Comparison of ENCODE assay signal across 27 cellular contexts in the genomic region with DNA sequence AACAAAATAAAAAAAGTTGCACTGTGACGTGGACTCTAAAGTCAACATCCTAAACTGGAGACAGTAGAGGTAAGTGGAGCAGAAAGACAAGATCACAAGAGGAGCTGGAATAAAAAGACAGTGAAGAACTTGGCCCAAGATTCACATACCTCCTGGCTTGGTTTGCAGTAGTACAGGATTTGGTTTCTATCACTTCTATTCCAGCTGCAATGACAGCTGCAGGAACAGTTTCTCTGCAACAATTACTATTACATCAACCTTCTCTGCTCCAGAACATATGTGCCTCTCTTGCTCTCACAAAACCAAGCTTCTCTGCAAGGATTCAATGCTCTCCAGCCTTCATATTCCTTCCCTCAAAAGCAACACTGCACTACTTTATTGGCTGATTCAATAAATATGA. TPM values are rescaled to one million over a fixed set of nuclear protein-coding genes. Genes with fewer than 3 reads are reported as not detected.
DNase-seq lines count a peak whose midpoint lies in the region; ATAC-seq, FAIRE-seq and TF ChIP-seq lines count a peak whose summit lies in the region.
"Had no signal": no experiment of that assay in that cellular context is flagged by ENCODE, and none has a peak within 500 bp of the region (broad histone marks: within the 10 kb centered on the region; RNA-seq: fewer than 3 reads in every experiment).

No MANE protein-coding gene starts in this region.

- no peak overlapping the region for H3K4me3 Mint-ChIP-seq in central memory CD8-positive, alpha-beta T cell
- no peak overlapping the region for H3K4me3 Mint-ChIP-seq in activated CD8-positive, alpha-beta T cell treated with anti-CD3 and anti-CD28 coated beads, Interleukin-2, amount 10 ng/mL, durations not matched to agents 7 days and 5 days
- H3K4me3 Mint-ChIP-seq: CD4-positive, alpha-beta T cell; stimulated activated memory B cell treated with anti-CD40 and anti-IgM and Interleukin-4, amounts not matched to agents 10 μg/mL and 1 μg/mL and 100 μg/mL, for 72 hours had no signal

- no peak overlapping the region for H3K9ac ChIP-seq in IMR-90 (ENCODE audit: low read depth, low read length)
- H3K9ac ChIP-seq in muscle layer of colon (ENCODE audit: low read length): no peak overlapping the region
- no peak overlapping the region for H3K9ac ChIP-seq in smooth muscle cell (ENCODE audit: low read depth)

- H3K4me1 ChIP-seq in IMR-90 (ENCODE audit: control insufficient read depth, insufficient read depth, low read length) (peaks cover 2% of the 10 kb centered on the region; the same call in 1 of the 2 replicates), muscle layer of colon (ENCODE audit: insufficient read depth, low read length) (peaks cover 11% of the 10 kb centered on the region), smooth muscle cell (ENCODE audit: low read depth) (no peaks in the 10 kb centered on the region)
- H3K4me1 ChIP-seq: adrenal gland, testis had no signal

- no peaks in the 10 kb centered on the region for H3K9me3 ChIP-seq in IMR-90 (ENCODE audit: control insufficient read depth, insufficient read depth, low read length)
- no peaks in the 10 kb centered on the region for H3K9me3 ChIP-seq in muscle layer of colon (ENCODE audit: low read length)
- no peaks in the 10 kb centered on the region for H3K9me3 ChIP-seq in smooth muscle cell (replicated peaks; ENCODE audit: low read depth)
- H3K9me3 ChIP-seq: adrenal gland, testis had no signal

- POLR2A ChIA-PET in IMR-90 (lab: Charles Lee; ENCODE audit: unreplicated experiment): no interaction called here
- POLR2A ChIA-PET in activated CD8-positive, alpha-beta T cell treated with anti-CD3 and anti-CD28 coated beads, Interleukin-2, amount 10 ng/mL, durations not matched to agents 7 days and 5 days (lab: Charles Lee): interaction anchor here (0.8 kb wide), 1 partner anchor 16 kb away, joined by 3 read pairs; no protein-coding TSS in a partner anchor

- H4K91ac ChIP-seq in IMR-90 (ENCODE audit: insufficient read depth, low read depth, low read length): no peak overlapping the region

- dilution Hi-C loops in IMR-90 (cut with HindIII; ENCODE audit: low sequenced_read_pairs, unreplicated experiment): no loop called here

- H4K8ac ChIP-seq in IMR-90 (ENCODE audit: low read depth in 2 of 2, low read length in 2 of 2): no peak overlapping the region

- no peak for TF ChIP-seq POLR2A in IMR-90 (IDR thresholded peaks at IDR 0.05; ENCODE audit: low read depth, low read length)

- no peaks in the 10 kb centered on the region for H3K9me3 Mint-ChIP-seq in central memory CD8-positive, alpha-beta T cell
- H3K9me3 Mint-ChIP-seq in activated CD8-positive, alpha-beta T cell treated with anti-CD3 and anti-CD28 coated beads, Interleukin-2, amount 10 ng/mL, durations not matched to agents 7 days and 5 days (ENCODE audit: insufficient read depth): no peaks in the 10 kb centered on the region
- H3K9me3 Mint-ChIP-seq: CD4-positive, alpha-beta T cell; stimulated activated memory B cell treated with anti-CD40 and anti-IgM and Interleukin-4, amounts not matched to agents 10 μg/mL and 1 μg/mL and 100 μg/mL, for 72 hours had no signal

- H4K20me1 ChIP-seq in IMR-90 (ENCODE audit: insufficient read depth, low read length) (no peaks in the 10 kb centered on the region), smooth muscle cell (ENCODE audit: low read depth) (no peaks in the 10 kb centered on the region)

- peaks cover 14% of the 10 kb centered on the region for H3K4me1 Mint-ChIP-seq in central memory CD8-positive, alpha-beta T cell
- peaks cover 10% of the 10 kb centered on the region for H3K4me1 Mint-ChIP-seq in activated CD8-positive, alpha-beta T cell treated with anti-CD3 and anti-CD28 coated beads, Interleukin-2, amount 10 ng/mL, durations not matched to agents 7 days and 5 days (ENCODE audit: low read depth)

- H3K27me3 Mint-ChIP-seq in central memory CD8-positive, alpha-beta T cell: no peaks in the 10 kb centered on the region
- H3K27me3 Mint-ChIP-seq in activated CD8-positive, alpha-beta T cell treated with anti-CD3 and anti-CD28 coated beads, Interleukin-2, amount 10 ng/mL, durations not matched to agents 7 days and 5 days (ENCODE audit: low read depth): peaks cover 2% of the 10 kb centered on the region
- H3K27me3 Mint-ChIP-seq: CD4-positive, alpha-beta T cell; stimulated activated memory B cell treated with anti-CD40 and anti-IgM and Interleukin-4, amounts not matched to agents 10 μg/mL and 1 μg/mL and 100 μg/mL, for 72 hours had no signal

- peak; percentile 78 for DNase-seq in DMS 273 (lab: John Stamatoyannopoulos, UW; ENCODE audit: unreplicated experiment)
- peak; percentile 24 for DNase-seq in IMR-90
- DNase-seq in central memory CD8-positive, alpha-beta T cell (ENCODE audit: low spot score in 2 of 2): no peak
- no peak for DNase-seq in HTR-8/SVneo (ENCODE audit: insufficient read length, low spot score)
- DNase-seq in smooth muscle cell (lab: John Stamatoyannopoulos, UW; ENCODE audit: unreplicated experiment): no peak
- DNase-seq in activated CD8-positive, alpha-beta T cell treated with anti-CD3 and anti-CD28 coated beads, Interleukin-2, amount 10 ng/mL, durations not matched to agents 7 days and 5 days: no peak
- DNase-seq: activated CD4-positive, alpha-beta T cell treated with anti-CD3 and anti-CD28 coated beads, Interleukin-2, amount 50 U/mL, for 4 hours; activated gamma-delta T cell treated with Interleukin-2 at 50 U/mL for 16 hours; activated T-cell treated with anti-CD3 and anti-CD28 coated beads for 4 hours; brain microvascular endothelial cell; CD4-positive, alpha-beta T cell; H7; NCI-H1930; NCI-H345; NK-92 treated with Interleukin-12 subunit alpha and Interleukin-12 subunit beta, amount 100 ng/mL, for 24 hours; T-helper 2 cell; testis; WERI-Rb-1 had no signal

- TF ChIP-seq RAD21 in IMR-90 (IDR thresholded peaks at IDR 0.05; ENCODE audit: low read length): no peak

- no peaks in the 10 kb centered on the region for H3K79me2 ChIP-seq in smooth muscle cell (ENCODE audit: low read depth)

- H3K27me3 ChIP-seq in IMR-90 (ENCODE audit: control insufficient read depth, insufficient read depth, low read length) (peaks cover 4% of the 10 kb centered on the region; the same call in 1 of the 2 replicates), muscle layer of colon (ENCODE audit: control insufficient read depth in 1 of 2, insufficient read depth in 2 of 2, low read length in 2 of 2) (no peaks in the 10 kb centered on the region), smooth muscle cell (ENCODE audit: low read depth) (no peaks in the 10 kb centered on the region)
- H3K27me3 ChIP-seq: adrenal gland, brain microvascular endothelial cell, testis had no signal

- no peak overlapping the region for H3K4ac ChIP-seq in IMR-90 (ENCODE audit: low read depth, low read length)

- no TSS peak for BruUV-seq in IMR-90 (replicated peaks; lab: Mats Ljungman, UMichigan)

- H4K5ac ChIP-seq in IMR-90 (ENCODE audit: low read depth, low read length): no peak overlapping the region

- no peak overlapping the region for H3K18ac ChIP-seq in IMR-90 (ENCODE audit: low read depth, low read length)

- CTCF ChIA-PET in IMR-90 (lab: Yijun Ruan, JAX): interaction anchor here (0.6 kb wide), 1 partner anchor 85 kb away, joined by 7 read pairs; no protein-coding TSS in a partner anchor
- CTCF ChIA-PET in activated CD8-positive, alpha-beta T cell treated with anti-CD3 and anti-CD28 coated beads, Interleukin-2, amount 10 ng/mL, durations not matched to agents 7 days and 5 days (lab: Charles Lee): interaction anchor here (1.1 to 1.3 kb wide), 2 partner anchors 16 to 29 kb away, joined by 3 read pairs; no protein-coding TSS in a partner anchor

- H2AK5ac ChIP-seq in IMR-90 (ENCODE audit: low read depth, low read length): no peak overlapping the region

- H3K4me3 ChIP-seq in IMR-90 (ENCODE audit: insufficient read depth, low read depth, low read length): no peak overlapping the region
- peak overlapping the region in 1 of 2 donors; percentile 17 for H3K4me3 ChIP-seq in muscle layer of colon (ENCODE audit: low read depth in 1 of 2, low read length in 2 of 2)
- no peak overlapping the region for H3K4me3 ChIP-seq in smooth muscle cell
- H3K4me3 ChIP-seq: adrenal gland, coronary artery, skin epidermis, testis had no signal

- no peak overlapping the region for H2BK15ac ChIP-seq in IMR-90 (ENCODE audit: low read depth, low read length)

- no peaks in the 10 kb centered on the region for H3K9me1 ChIP-seq in IMR-90 (ENCODE audit: insufficient read depth, low read length)

- no peak overlapping the region for H3K23ac ChIP-seq in IMR-90 (ENCODE audit: low read depth, low read length)

- intact Hi-C loops in IMR-90 (cut with micrococcal nuclease): no loop called here

- no peaks in the 10 kb centered on the region for H3K36me3 ChIP-seq in IMR-90 (ENCODE audit: control insufficient read depth, insufficient read depth, low read length)
- H3K36me3 ChIP-seq in muscle layer of colon (ENCODE audit: insufficient read depth, low read length): no peaks in the 10 kb centered on the region
- H3K36me3 ChIP-seq in smooth muscle cell (ENCODE audit: low read depth): no peaks in the 10 kb centered on the region
- H3K36me3 ChIP-seq: adrenal gland, brain microvascular endothelial cell, WERI-Rb-1 had no signal

- H2BK5ac ChIP-seq in IMR-90 (ENCODE audit: low read depth, low read length, poor library complexity, severe bottlenecking): no peak overlapping the region

- peak overlapping the region; percentile 13 for H3K27ac Mint-ChIP-seq in central memory CD8-positive, alpha-beta T cell (ENCODE audit: low read depth)
- H3K27ac Mint-ChIP-seq in activated CD8-positive, alpha-beta T cell treated with anti-CD3 and anti-CD28 coated beads, Interleukin-2, amount 10 ng/mL, durations not matched to agents 7 days and 5 days: no peak overlapping the region
- H3K27ac Mint-ChIP-seq: CD4-positive, alpha-beta T cell; stimulated activated memory B cell treated with anti-CD40 and anti-IgM and Interleukin-4, amounts not matched to agents 10 μg/mL and 1 μg/mL and 100 μg/mL, for 72 hours had no signal

- no peak overlapping the region for H2BK120ac ChIP-seq in IMR-90 (ENCODE audit: low read depth, low read length)

- TF ChIP-seq CTCF in IMR-90 (conservative IDR thresholded peaks at IDR 0.05; ENCODE audit: low read depth, low read length) (no peak), smooth muscle cell (IDR thresholded peaks at IDR 0.05; ENCODE audit: borderline replicate concordance, insufficient read depth, poor library complexity, severe bottlenecking) (no peak)

- in situ Hi-C loops in IMR-90 (cut with MboI; ENCODE audit: low sequenced_read_pairs): no loop called here

- no peak overlapping the region for H3K56ac ChIP-seq in IMR-90 (ENCODE audit: extremely low read depth, insufficient read depth, low read length)

- H2AK9ac ChIP-seq in IMR-90 (replicated peaks; ENCODE audit: low read depth, low read length, poor library complexity): no peak overlapping the region

- no peak; the same call in 1 of the 2 replicates for ATAC-seq in IMR-90 (ENCODE audit: low read depth)
- ATAC-seq in central memory CD8-positive, alpha-beta T cell (replicated peaks; ENCODE audit: extremely low read depth, poor library complexity, severe bottlenecking): no peak
- no peak for ATAC-seq in activated CD8-positive, alpha-beta T cell treated with anti-CD3 and anti-CD28 coated beads, Interleukin-2, amount 10 ng/mL, durations not matched to agents 7 days and 5 days
- ATAC-seq in HG03139 (IDR thresholded peaks at IDR 0.05; ENCODE audit: unreplicated experiment): no peak
- ATAC-seq: stimulated activated memory B cell treated with anti-CD40 and anti-IgM and Interleukin-4, amounts not matched to agents 10 μg/mL and 1 μg/mL and 100 μg/mL, for 72 hours had no signal

- no CpG with 5 or more reads among the region's 1 CpG for WGBS in IMR-90 (ENCODE audit: extremely low coverage in 2 of 2, insufficient read length in 1 of 2), 2 experiments
- WGBS in smooth muscle cell (ENCODE audit: low lambda C conversion rate): 73% methylated on average over 1 of the region's 1 CpG

- no peak overlapping the region for H2BK20ac ChIP-seq in IMR-90 (ENCODE audit: low read depth, low read length)

- H2AFZ ChIP-seq in IMR-90 (replicated peaks; ENCODE audit: low read length, poor library complexity): no peak overlapping the region
- no peak overlapping the region for H2AFZ ChIP-seq in smooth muscle cell (ENCODE audit: low read depth)

- peaks cover 1% of the 10 kb centered on the region for H3K36me3 Mint-ChIP-seq in central memory CD8-positive, alpha-beta T cell (ENCODE audit: insufficient read depth)
- H3K36me3 Mint-ChIP-seq in activated CD8-positive, alpha-beta T cell treated with anti-CD3 and anti-CD28 coated beads, Interleukin-2, amount 10 ng/mL, durations not matched to agents 7 days and 5 days (ENCODE audit: low read depth): no peaks in the 10 kb centered on the region
- H3K36me3 Mint-ChIP-seq: stimulated activated memory B cell treated with anti-CD40 and anti-IgM and Interleukin-4, amounts not matched to agents 10 μg/mL and 1 μg/mL and 100 μg/mL, for 72 hours had no signal

- H3K79me1 ChIP-seq in IMR-90 (ENCODE audit: low read depth in 1 of 2, low read length in 2 of 2): no peaks in the 10 kb centered on the region

- no peak for FAIRE-seq in HTR-8/SVneo (lab: Jason Lieb, UNC)
- FAIRE-seq: RCC 7860 had no signal

- H3K4me2 ChIP-seq in IMR-90 (ENCODE audit: low read depth, low read length): peak overlapping the region; percentile 11; the same call in 1 of the 2 replicates
- H3K4me2 ChIP-seq in smooth muscle cell: no peak overlapping the region

- H3F3A ChIP-seq in smooth muscle cell (ENCODE audit: low read depth): peaks cover under 1% of the 10 kb centered on the region

- no peak overlapping the region for H3K14ac ChIP-seq in IMR-90 (replicated peaks; ENCODE audit: low read depth, low read length)

- H3K27ac ChIP-seq in IMR-90 (ENCODE audit: insufficient read depth, low read length) (no peak overlapping the region; the same call in 1 of the 2 replicates), muscle layer of colon (ENCODE audit: low read depth, low read length) (peak overlapping the region; percentile 68), smooth muscle cell (ENCODE audit: low read depth) (no peak overlapping the region)
- H3K27ac ChIP-seq: adrenal gland, brain microvascular endothelial cell, coronary artery, skin epidermis, testis, WERI-Rb-1 had no signal

RNA-seq across cellular contexts. Expression of gene KDM2A, which starts 7.8 kb away (rescaled TPM):
- total RNA-seq in IMR-90 (2012; rRNA removed) (26.7 and 27.8 TPM in 2 replicates), smooth muscle cell (42.0 and 44.9 TPM in 2 replicates)
- polyA plus RNA-seq in IMR-90 (2012; rRNA removed) (42.6 and 47.5 TPM in 2 replicates), smooth muscle cell (18.9 and 21.6 TPM in 2 replicates)
- 21.5 and 29.5 TPM in 2 replicates for polyA plus RNA-seq in IMR-90 (2012; cell fraction: cytosol; rRNA removed)
- polyA plus RNA-seq in IMR-90 (2012; cell fraction: nucleus; rRNA removed; ENCODE audit: low replicate concordance): 160 and 177 TPM in 2 replicates
- total RNA-seq in activated CD8-positive, alpha-beta T cell treated with anti-CD3 and anti-CD28 coated beads, Interleukin-2, amount 10 ng/mL, durations not matched to agents 7 days and 5 days: 10 to 100 TPM; 90.3 to 93.1 TPM

RNA-seq across cellular contexts. Expression of gene RHOD, which starts 54.6 kb away (rescaled TPM):
- total RNA-seq in IMR-90 (2012; rRNA removed) (4.7 and 5.3 TPM in 2 replicates), smooth muscle cell (25.7 and 28.4 TPM in 2 replicates)
- polyA plus RNA-seq in IMR-90 (2012; rRNA removed) (10.9 and 13.4 TPM in 2 replicates), smooth muscle cell (38.9 and 63.6 TPM in 2 replicates)
- 17.8 and 23.1 TPM in 2 replicates for polyA plus RNA-seq in IMR-90 (2012; cell fraction: cytosol; rRNA removed)
- 5.5 and 8.8 TPM in 2 replicates for polyA plus RNA-seq in IMR-90 (2012; cell fraction: nucleus; rRNA removed; ENCODE audit: low replicate concordance)
- total RNA-seq in activated CD8-positive, alpha-beta T cell treated with anti-CD3 and anti-CD28 coated beads, Interleukin-2, amount 10 ng/mL, durations not matched to agents 7 days and 5 days: not detected
- total RNA-seq: CD4-positive, alpha-beta T cell; SK-MEL-5 had no signal
- polyA plus RNA-seq: neural cell had no signal

Comparison
In these comparisons a context has a peak if more than half of its experiments do, and no peak if none do; other contexts are left out.
1. DNase-seq: peak in DMS 273 (single experiment) and IMR-90 (single experiment); none in central memory CD8-positive, alpha-beta T cell (0 of 2), HTR-8/SVneo (single experiment), smooth muscle cell (single experiment) and activated CD8-positive, alpha-beta T cell treated with anti-CD3 and anti-CD28 coated beads, Interleukin-2, amount 10 ng/mL, durations not matched to agents 7 days and 5 days (single experiment).